ENCODE assay signal across 9 cellular contexts in the genomic region with DNA sequence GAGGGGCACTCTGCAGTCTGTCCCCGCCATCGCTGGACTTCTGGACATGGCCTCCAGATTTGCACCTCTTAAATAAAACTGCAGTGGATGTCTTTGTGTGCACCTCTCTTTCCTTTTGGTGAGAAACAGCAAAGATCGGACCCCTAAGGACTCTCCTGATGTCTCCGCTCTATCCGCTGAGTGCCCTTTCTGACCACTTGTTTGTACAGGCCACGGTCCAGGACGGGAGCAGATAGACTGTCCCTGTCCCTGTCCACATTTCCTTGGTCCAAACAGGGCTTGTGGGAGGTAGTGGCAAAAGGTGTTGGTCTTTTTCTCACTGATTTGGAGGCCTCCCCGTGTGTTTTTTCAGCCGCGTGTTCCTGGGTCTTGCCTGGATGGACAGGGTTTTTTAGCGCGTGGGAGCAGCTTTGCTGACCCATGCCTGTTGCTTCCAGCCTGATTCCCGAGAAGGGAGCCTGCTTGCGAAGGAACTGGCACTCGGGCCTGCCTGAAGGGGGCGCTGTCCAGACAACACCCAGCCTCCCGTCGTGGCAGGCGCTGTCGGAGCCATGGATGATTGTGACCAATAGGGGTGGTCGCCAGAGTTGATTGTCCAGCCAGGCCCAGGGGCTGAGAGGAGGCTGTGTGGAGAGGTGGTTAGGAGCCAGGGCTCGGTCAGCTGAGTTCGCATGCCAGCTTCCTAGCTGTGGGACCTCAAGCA. TPM values are rescaled to one million over a fixed set of nuclear protein-coding genes. Genes with fewer than 3 reads are reported as not detected.
DNase-seq lines count a peak whose midpoint lies in the region; ATAC-seq and TF ChIP-seq lines count a peak whose summit lies in the region.
"Had no signal": no experiment of that assay in that cellular context is flagged by ENCODE, and none has a peak within 500 bp of the region (broad histone marks: within the 10 kb centered on the region; RNA-seq: fewer than 3 reads in every experiment).

No MANE protein-coding gene starts in this region.

- H3K36me3 Mint-ChIP-seq in activated CD4-positive, alpha-beta T cell treated with anti-CD3 and anti-CD28 coated beads, Interleukin-2, amount 10 ng/mL, durations not matched to agents 24 days and 14 days (ENCODE audit: low read depth) = peaks cover 53% of the 10 kb centered on the region
- peaks cover 48% of the 10 kb centered on the region for H3K36me3 Mint-ChIP-seq in osteocyte (ENCODE audit: unreplicated experiment)

- H3K4me3 Mint-ChIP-seq in activated CD4-positive, alpha-beta T cell treated with anti-CD3 and anti-CD28 coated beads, Interleukin-2, amount 10 ng/mL, durations not matched to agents 24 days and 14 days = no peak overlapping the region
- H3K4me3 Mint-ChIP-seq in osteocyte (ENCODE audit: unreplicated experiment) = no peak overlapping the region

- no peaks in the 10 kb centered on the region for H3K9me3 ChIP-seq in uterus
- no peaks in the 10 kb centered on the region for H3K9me3 ChIP-seq in mucosa of descending colon
- H3K9me3 ChIP-seq: esophagus squamous epithelium had no signal

- no peaks in the 10 kb centered on the region for H3K4me1 Mint-ChIP-seq in activated CD4-positive, alpha-beta T cell treated with anti-CD3 and anti-CD28 coated beads, Interleukin-2, amount 10 ng/mL, durations not matched to agents 24 days and 14 days
- peaks cover 8% of the 10 kb centered on the region for H3K4me1 Mint-ChIP-seq in osteocyte (ENCODE audit: unreplicated experiment)

- H3K4me3 ChIP-seq in uterus = no peak overlapping the region
- no peak overlapping the region for H3K4me3 ChIP-seq in mucosa of descending colon
- H3K4me3 ChIP-seq: esophagus squamous epithelium had no signal

- H3K27me3 ChIP-seq in uterus = no peaks in the 10 kb centered on the region
- H3K27me3 ChIP-seq: esophagus squamous epithelium had no signal

- no peaks in the 10 kb centered on the region for H3K36me3 ChIP-seq in uterus
- H3K36me3 ChIP-seq in mucosa of descending colon (ENCODE audit: low read depth) = peaks cover 8% of the 10 kb centered on the region

- H3K27ac Mint-ChIP-seq in activated CD4-positive, alpha-beta T cell treated with anti-CD3 and anti-CD28 coated beads, Interleukin-2, amount 10 ng/mL, durations not matched to agents 24 days and 14 days = no peak overlapping the region
- H3K27ac Mint-ChIP-seq in osteocyte (ENCODE audit: unreplicated experiment) = no peak overlapping the region

- intact Hi-C loops in activated CD4-positive, alpha-beta T cell treated with anti-CD3 and anti-CD28 coated beads, Interleukin-2, amount 10 ng/mL, durations not matched to agents 24 days and 14 days (cut with micrococcal nuclease) = no loop called here
- intact Hi-C loops in uterus (cut with DNase I; ENCODE audit: low total_unique reads) = no loop called here
- intact Hi-C loops in mucosa of descending colon (cut with DNase I, micrococcal nuclease) = no loop called here

- no peak overlapping the region for H3K27ac ChIP-seq in uterus

- DNase-seq in activated CD4-positive, alpha-beta T cell treated with anti-CD3 and anti-CD28 coated beads, Interleukin-2, amount 10 ng/mL, durations not matched to agents 24 days and 14 days = peak; percentile 67
- DNase-seq in activated CD4-positive, alpha-beta T cell treated with anti-CD3 and anti-CD28 coated beads for 4 hours = no peak
- DNase-seq in ecto neural progenitor cell (ENCODE audit: low spot score) = peak; percentile 81
- DNase-seq in osteocyte (ENCODE audit: extremely low spot score, unreplicated experiment) = no peak
- no peak for DNase-seq in uterus
- no peak for DNase-seq in mucosa of descending colon
- DNase-seq: esophagus squamous epithelium had no signal

- ATAC-seq in mucosa of descending colon (no peak), HG02852 (IDR thresholded peaks at IDR 0.05; ENCODE audit: unreplicated experiment) (no peak)

- peak; percentile 45; the same call in 1 of the 2 replicates for TF ChIP-seq CTCF in LNCAP (IDR thresholded peaks at IDR 0.05)
- TF ChIP-seq CTCF in osteocyte (IDR thresholded peaks at IDR 0.05) = peak; percentile 51
- peak in 1 of 4 experiments; percentile 15 for TF ChIP-seq CTCF in uterus (IDR thresholded peaks at IDR 0.05)
- TF ChIP-seq CTCF in mucosa of descending colon (IDR thresholded peaks at IDR 0.05) = no peak

- H3K9me3 Mint-ChIP-seq in activated CD4-positive, alpha-beta T cell treated with anti-CD3 and anti-CD28 coated beads, Interleukin-2, amount 10 ng/mL, durations not matched to agents 24 days and 14 days = no peaks in the 10 kb centered on the region
- H3K9me3 Mint-ChIP-seq in osteocyte (ENCODE audit: unreplicated experiment) = no peaks in the 10 kb centered on the region

- H3K4me1 ChIP-seq in uterus = peaks cover 0 to 8% of the 10 kb centered on the region in 2 donors
- no peaks in the 10 kb centered on the region for H3K4me1 ChIP-seq in mucosa of descending colon (ENCODE audit: low read depth)

- H3K27me3 Mint-ChIP-seq in activated CD4-positive, alpha-beta T cell treated with anti-CD3 and anti-CD28 coated beads, Interleukin-2, amount 10 ng/mL, durations not matched to agents 24 days and 14 days = no peaks in the 10 kb centered on the region
- H3K27me3 Mint-ChIP-seq in osteocyte (ENCODE audit: unreplicated experiment) = no peaks in the 10 kb centered on the region

- TF ChIP-seq POLR2A in uterus (IDR thresholded peaks at IDR 0.05) = no peak

RNA-seq across cellular contexts. Expression of a gene that starts 13.2 kb away (rescaled TPM):
- total RNA-seq in activated CD4-positive, alpha-beta T cell treated with anti-CD3 and anti-CD28 coated beads, Interleukin-2, amount 10 ng/mL, durations not matched to agents 24 days and 14 days = 0.07 TPM in 1 of 2 replicates, not detected in the other
- total RNA-seq in osteocyte (not detected in 2 replicates), uterus (100 to 1,000 TPM in 1 of 4 donors, 10 to 100 TPM in 3; 55.3 to 216 (median 78.2) TPM), mucosa of descending colon (100 to 1,000 TPM in 2 of 3 donors, 10 to 100 TPM in 1; 51.7 to 187 (median 145) TPM)

RNA-seq across cellular contexts. Expression of a gene that starts 26.6 kb away (rescaled TPM):
- total RNA-seq in activated CD4-positive, alpha-beta T cell treated with anti-CD3 and anti-CD28 coated beads, Interleukin-2, amount 10 ng/mL, durations not matched to agents 24 days and 14 days = 72.6 and 75.5 TPM in 2 replicates
- total RNA-seq in osteocyte (130 and 138 TPM in 2 replicates), uterus (100 to 1,000 TPM in 2 of 4 donors, 10 to 100 TPM in 2; 50.0 to 157 (median 114) TPM), mucosa of descending colon (10 to 100 TPM; 57.6 to 91.0 (median 72.1) TPM)

RNA-seq across cellular contexts. Expression of a gene that starts 28.1 kb away (rescaled TPM):
- total RNA-seq in activated CD4-positive, alpha-beta T cell treated with anti-CD3 and anti-CD28 coated beads, Interleukin-2, amount 10 ng/mL, durations not matched to agents 24 days and 14 days = 1.2 and 1.5 TPM in 2 replicates
- 0.60 TPM in 1 of 2 replicates, not detected in the other for total RNA-seq in osteocyte
- total RNA-seq in uterus = 1 to 10 TPM in 3 of 4 donors, not detected in 1; 3.0 to 4.4 (median 3.4) TPM
- total RNA-seq in mucosa of descending colon = 1 to 10 TPM in 2 of 3 donors, under 1 TPM in 1; 0.60 to 6.3 (median 2.5) TPM

RNA-seq across cellular contexts. Expression of a gene that starts 37.1 kb away (rescaled TPM):
- 0.05 and 0.21 TPM in 2 replicates for total RNA-seq in activated CD4-positive, alpha-beta T cell treated with anti-CD3 and anti-CD28 coated beads, Interleukin-2, amount 10 ng/mL, durations not matched to agents 24 days and 14 days
- total RNA-seq in osteocyte (not detected in 2 replicates), uterus (10 to 100 TPM in 3 of 4 donors, 1 to 10 TPM in 1; 4.4 to 91.2 (median 16.7) TPM), mucosa of descending colon (10 to 100 TPM in 1 of 3 donors, 1 to 10 TPM in 2; 2.7 to 10.2 (median 3.1) TPM)

RNA-seq across cellular contexts. Expression of a gene that starts 51.7 kb away (rescaled TPM):
- total RNA-seq in activated CD4-positive, alpha-beta T cell treated with anti-CD3 and anti-CD28 coated beads, Interleukin-2, amount 10 ng/mL, durations not matched to agents 24 days and 14 days = 75.6 and 76.9 TPM in 2 replicates
- total RNA-seq in osteocyte = 178 and 188 TPM in 2 replicates
- total RNA-seq in uterus = 10 to 100 TPM in 3 of 4 donors, 1 to 10 TPM in 1; 9.2 to 67.6 (median 29.3) TPM
- 10 to 100 TPM in 2 of 3 donors, 1 to 10 TPM in 1; 5.7 to 20.2 (median 17.2) TPM for total RNA-seq in mucosa of descending colon

Comparison
In these comparisons a context has a peak if more than half of its experiments do, and no peak if none do; other contexts are left out.
1. DNase-seq: peak in activated CD4-positive, alpha-beta T cell treated with anti-CD3 and anti-CD28 coated beads, Interleukin-2, amount 10 ng/mL, durations not matched to agents 24 days and 14 days (single experiment) and ecto neural progenitor cell (single experiment); none in activated CD4-positive, alpha-beta T cell treated with anti-CD3 and anti-CD28 coated beads for 4 hours (0 of 2), osteocyte (single experiment), uterus (0 of 2) and mucosa of descending colon (0 of 3).
2. RNA of a gene that starts 13.2 kb away (total RNA-seq): 51.7 to 187 TPM in mucosa of descending colon and 55.3 to 216 TPM in uterus; 0.07 TPM in activated CD4-positive, alpha-beta T cell treated with anti-CD3 and anti-CD28 coated beads, Interleukin-2, amount 10 ng/mL, durations not matched to agents 24 days and 14 days and not detected in osteocyte; every median in the first group is over 10 times any median in the second.